Comparison of ENCODE assay signal across 12 cellular contexts in genomic region chr3:43870110-43870509, GRCh38.
DNase-seq lines count a peak whose midpoint lies in the region; TF ChIP-seq lines count a peak whose summit lies in the region.
"Had no signal": no experiment of that assay in that cellular context is flagged by ENCODE, and none has a peak within 500 bp of the region (broad histone marks: within the 10 kb centered on the region; RNA-seq: fewer than 3 reads in every experiment).

No MANE protein-coding gene starts in this region.

- TF ChIP-seq CTCF in esophagus muscularis mucosa (IDR thresholded peaks at IDR 0.05): no peak
- no peak for TF ChIP-seq CTCF in endothelial cell (IDR thresholded peaks at IDR 0.05; ENCODE audit: unreplicated experiment)

- CTCF ChIA-PET in activated naive CD4-positive, alpha-beta T cell treated with anti-CD3 and anti-CD28 coated beads for 36 hours (lab: Charles Lee): no interaction called here

- H3K4ac ChIP-seq in trophoblast cell (ENCODE audit: low read depth, low read length): no peak overlapping the region

- WGBS in esophagus muscularis mucosa: 41% methylated on average over 2 of the region's 2 CpGs
- WGBS in trophoblast cell (ENCODE audit: extremely low coverage, insufficient coverage, insufficient read length): no CpG with 5 or more reads among the region's 2 CpGs

- no peaks in the 10 kb centered on the region for H3K79me2 ChIP-seq in trophoblast cell (ENCODE audit: control insufficient read depth, insufficient read depth, low read length, poor library complexity)

- no peak for TF ChIP-seq EP300 in esophagus muscularis mucosa (IDR thresholded peaks at IDR 0.05)

- no peak overlapping the region for H2BK5ac ChIP-seq in trophoblast cell (ENCODE audit: low read depth, low read length, poor library complexity)

- TF ChIP-seq POLR2A in esophagus muscularis mucosa (IDR thresholded peaks at IDR 0.05; ENCODE audit: low read depth): no peak

- peak overlapping the region; percentile 18 for H3K4me2 ChIP-seq in trophoblast cell (ENCODE audit: low read length)

- no peak overlapping the region for H3K4me3 Mint-ChIP-seq in activated naive CD4-positive, alpha-beta T cell treated with anti-CD3 and anti-CD28 coated beads for 36 hours
- H3K4me3 Mint-ChIP-seq in endothelial cell (ENCODE audit: unreplicated experiment): no peak overlapping the region
- H3K4me3 Mint-ChIP-seq: dendritic cell treated with granulocyte-macrophage colony-stimulating factor and Interleukin-4, amounts not matched to agents 40 ng/mL and 50 ng/mL, for 4 days; T-cell had no signal

- peaks cover 17% of the 10 kb centered on the region for H3K79me1 ChIP-seq in trophoblast cell (ENCODE audit: low read length)

- DNase-seq in EL (peak; percentile 85), SJCRH30 (peak; percentile 2 to 6), esophagus muscularis mucosa (ENCODE audit: extremely low spot score) (peak; percentile 42), trophoblast cell (peak in 1 of 2 donors; percentile 36), mesenteric fat pad (ENCODE audit: low spot score) (no peak), NCI-H1105 (lab: John Stamatoyannopoulos, UW) (no peak), endothelial cell (ENCODE audit: low spot score) (no peak)
- DNase-seq in activated naive CD4-positive, alpha-beta T cell treated with anti-CD3 and anti-CD28 coated beads for 36 hours: no peak
- DNase-seq: kidney, NCI-H446 treated with DMSO at 0.1 percent for 48 hours, T-cell had no signal

- H3K18ac ChIP-seq in trophoblast cell (ENCODE audit: low read length): no peak overlapping the region

- no peak overlapping the region for H2BK120ac ChIP-seq in trophoblast cell (ENCODE audit: insufficient read depth, low read length, poor library complexity)

- H2BK12ac ChIP-seq in trophoblast cell (ENCODE audit: low read length): no peak overlapping the region

- H3K9me3 ChIP-seq in SJCRH30 (replicated peaks): no peaks in the 10 kb centered on the region
- no peaks in the 10 kb centered on the region for H3K9me3 ChIP-seq in esophagus muscularis mucosa
- peaks cover 3% of the 10 kb centered on the region for H3K9me3 ChIP-seq in trophoblast cell (ENCODE audit: insufficient read depth, low read depth, low read length)

- H3K9me3 Mint-ChIP-seq in activated naive CD4-positive, alpha-beta T cell treated with anti-CD3 and anti-CD28 coated beads for 36 hours: no peaks in the 10 kb centered on the region
- H3K9me3 Mint-ChIP-seq in endothelial cell (ENCODE audit: unreplicated experiment): no peaks in the 10 kb centered on the region
- H3K9me3 Mint-ChIP-seq: dendritic cell treated with granulocyte-macrophage colony-stimulating factor and Interleukin-4, amounts not matched to agents 40 ng/mL and 50 ng/mL, for 4 days; T-cell had no signal

- H3K4me1 Mint-ChIP-seq in activated naive CD4-positive, alpha-beta T cell treated with anti-CD3 and anti-CD28 coated beads for 36 hours (ENCODE audit: low read depth): no peaks in the 10 kb centered on the region
- H3K4me1 Mint-ChIP-seq in endothelial cell (ENCODE audit: unreplicated experiment): peaks cover 32% of the 10 kb centered on the region
- H3K4me1 Mint-ChIP-seq: T-cell had no signal

- no peak overlapping the region for H3K27ac Mint-ChIP-seq in activated naive CD4-positive, alpha-beta T cell treated with anti-CD3 and anti-CD28 coated beads for 36 hours
- no peak overlapping the region for H3K27ac Mint-ChIP-seq in endothelial cell (ENCODE audit: unreplicated experiment)
- H3K27ac Mint-ChIP-seq: dendritic cell treated with granulocyte-macrophage colony-stimulating factor and Interleukin-4, amounts not matched to agents 40 ng/mL and 50 ng/mL, for 4 days; T-cell had no signal

- H3K9ac ChIP-seq in trophoblast cell (ENCODE audit: low read length): no peak overlapping the region

- no peak overlapping the region for H3K23ac ChIP-seq in trophoblast cell (ENCODE audit: low read length)

- peaks cover 24% of the 10 kb centered on the region for H3K27me3 Mint-ChIP-seq in activated naive CD4-positive, alpha-beta T cell treated with anti-CD3 and anti-CD28 coated beads for 36 hours (ENCODE audit: low read depth)
- H3K27me3 Mint-ChIP-seq in endothelial cell (ENCODE audit: unreplicated experiment): peaks cover 4% of the 10 kb centered on the region

- H2AFZ ChIP-seq in trophoblast cell (ENCODE audit: insufficient read depth, low read length, poor library complexity): no peak overlapping the region

- H3K27ac ChIP-seq in SJCRH30 (no peak overlapping the region), esophagus muscularis mucosa (replicated peaks in 1 of 4) (no peak overlapping the region), trophoblast cell (ENCODE audit: low read depth, low read length) (peak overlapping the region; percentile 53)

- H3K4me1 ChIP-seq in SJCRH30: no peaks in the 10 kb centered on the region
- peaks cover 0 to 11% (median 8%) of the 10 kb centered on the region in 4 donors for H3K4me1 ChIP-seq in esophagus muscularis mucosa
- peaks cover 18 to 28% of the 10 kb centered on the region in 2 experiments for H3K4me1 ChIP-seq in trophoblast cell (ENCODE audit: control insufficient read depth in 1 of 2, insufficient read depth in 2 of 2, low read length in 2 of 2)

- no peak overlapping the region for H3K14ac ChIP-seq in trophoblast cell (ENCODE audit: low read length)

- H3K27me3 ChIP-seq in SJCRH30 (no peaks in the 10 kb centered on the region), esophagus muscularis mucosa (peaks cover 0 to 8% (median 0%) of the 10 kb centered on the region in 4 donors), trophoblast cell (ENCODE audit: insufficient read depth, low read length) (no peaks in the 10 kb centered on the region)

- H4K91ac ChIP-seq in trophoblast cell (ENCODE audit: low read depth, low read length): peak overlapping the region; percentile 56

- H4K8ac ChIP-seq in trophoblast cell (ENCODE audit: low read depth, low read length): no peak overlapping the region

- intact Hi-C loops in esophagus muscularis mucosa (cut with DNase I): no loop called here
- intact Hi-C loops in activated naive CD4-positive, alpha-beta T cell treated with anti-CD3 and anti-CD28 coated beads for 36 hours (cut with micrococcal nuclease): no loop called here

- no peak overlapping the region for H3K4me3 ChIP-seq in SJCRH30
- no peak overlapping the region for H3K4me3 ChIP-seq in esophagus muscularis mucosa
- H3K4me3 ChIP-seq in trophoblast cell (ENCODE audit: low read depth, low read length): no peak overlapping the region

- H3K36me3 ChIP-seq in SJCRH30 (no peaks in the 10 kb centered on the region), esophagus muscularis mucosa (no peaks in the 10 kb centered on the region), trophoblast cell (ENCODE audit: control insufficient read depth in 1 of 2, insufficient read depth in 2 of 2, low read length in 2 of 2) (no peaks in the 10 kb centered on the region)

- no peaks in the 10 kb centered on the region for H3K36me3 Mint-ChIP-seq in activated naive CD4-positive, alpha-beta T cell treated with anti-CD3 and anti-CD28 coated beads for 36 hours (ENCODE audit: low read depth)
- H3K36me3 Mint-ChIP-seq in endothelial cell (ENCODE audit: low read depth, unreplicated experiment): peaks cover 4% of the 10 kb centered on the region
- H3K36me3 Mint-ChIP-seq: T-cell had no signal

- no peak overlapping the region for H4K12ac ChIP-seq in trophoblast cell (ENCODE audit: low read depth, low read length)

- H2AK5ac ChIP-seq in trophoblast cell (ENCODE audit: low read length): no peak overlapping the region

Comparison
In these comparisons a context has a peak if more than half of its experiments do, and no peak if none do; other contexts are left out.
1. DNase-seq: peak in EL (single experiment), SJCRH30 (2 of 2) and esophagus muscularis mucosa (single experiment); none in mesenteric fat pad (single experiment), activated naive CD4-positive, alpha-beta T cell treated with anti-CD3 and anti-CD28 coated beads for 36 hours (single experiment), NCI-H1105 (single experiment) and endothelial cell (single experiment).